1 cellular context compared by ENCODE assay signal in genomic region chr4:47510036-47510435, GRCh38.
TF ChIP-seq lines count a peak whose summit lies in the region.

No MANE protein-coding gene starts in this region.

TF ChIP-seq in endothelial cell of umbilical vein, 7 proteins besides CTCF, POLR2A, EP300 and RAD21:
- no peak for TF ChIP-seq JUN (IDR thresholded peaks at IDR 0.05; ENCODE audit: borderline replicate concordance, insufficient read depth, insufficient read length, low read depth)
- no peak for TF ChIP-seq EZH2 (IDR thresholded peaks at IDR 0.05; ENCODE audit: borderline replicate concordance, low read depth, low read length, severe bottlenecking)
- TF ChIP-seq POLR2AphosphoS5 (IDR thresholded peaks at IDR 0.05; ENCODE audit: insufficient read depth, low read depth, low read length) = no peak
- no peak for TF ChIP-seq MAX (IDR thresholded peaks at IDR 0.05; ENCODE audit: insufficient read depth, insufficient read length)
- no peak for TF ChIP-seq GATA2 (IDR thresholded peaks at IDR 0.05; ENCODE audit: insufficient read depth, insufficient read length, low read depth, low read length)
- no peak for TF ChIP-seq FOS (IDR thresholded peaks at IDR 0.05; ENCODE audit: borderline replicate concordance, insufficient read depth, low read length)
- no peak for TF ChIP-seq MYC (IDR thresholded peaks at IDR 0.05; ENCODE audit: low read depth, low read length)
